In the genomic region with DNA sequence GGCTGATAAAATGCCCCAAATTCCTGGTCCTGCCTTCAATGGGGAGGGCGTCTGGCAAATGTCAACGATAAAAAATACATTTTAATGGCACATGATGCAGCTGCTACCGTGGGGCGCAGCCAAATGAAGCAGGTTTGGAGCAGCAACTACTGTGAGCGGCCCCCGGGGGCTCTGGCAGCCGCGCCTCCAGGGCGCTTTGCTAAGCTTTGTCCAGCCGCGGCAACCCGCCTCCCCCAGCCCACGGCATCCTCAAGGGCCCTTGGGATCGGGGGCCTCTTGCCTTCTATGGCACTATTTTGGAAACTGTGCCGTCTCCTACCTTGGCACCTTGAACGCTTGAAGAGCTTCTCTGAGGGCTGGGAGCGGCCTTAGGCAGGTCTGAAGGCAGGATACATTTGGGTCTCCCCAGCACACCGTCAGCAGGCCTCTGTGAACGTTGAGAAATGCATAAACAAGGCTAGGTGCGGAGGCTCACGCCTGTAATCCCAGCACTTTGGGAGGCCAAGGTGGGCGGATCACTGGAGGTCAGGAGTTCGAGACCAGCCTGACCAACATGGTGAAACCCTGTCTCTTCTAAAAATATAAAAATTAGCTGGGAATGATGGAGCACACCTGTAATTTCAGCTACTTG, we compare ENCODE assay signal across 2 cellular contexts.
TF ChIP-seq lines count a peak whose summit lies in the region.

No MANE protein-coding gene starts in this region.

TF ChIP-seq in GM23338, 12 proteins besides CTCF, POLR2A, EP300 and RAD21 (continued from another document):
- TF ChIP-seq, protein P1, sequence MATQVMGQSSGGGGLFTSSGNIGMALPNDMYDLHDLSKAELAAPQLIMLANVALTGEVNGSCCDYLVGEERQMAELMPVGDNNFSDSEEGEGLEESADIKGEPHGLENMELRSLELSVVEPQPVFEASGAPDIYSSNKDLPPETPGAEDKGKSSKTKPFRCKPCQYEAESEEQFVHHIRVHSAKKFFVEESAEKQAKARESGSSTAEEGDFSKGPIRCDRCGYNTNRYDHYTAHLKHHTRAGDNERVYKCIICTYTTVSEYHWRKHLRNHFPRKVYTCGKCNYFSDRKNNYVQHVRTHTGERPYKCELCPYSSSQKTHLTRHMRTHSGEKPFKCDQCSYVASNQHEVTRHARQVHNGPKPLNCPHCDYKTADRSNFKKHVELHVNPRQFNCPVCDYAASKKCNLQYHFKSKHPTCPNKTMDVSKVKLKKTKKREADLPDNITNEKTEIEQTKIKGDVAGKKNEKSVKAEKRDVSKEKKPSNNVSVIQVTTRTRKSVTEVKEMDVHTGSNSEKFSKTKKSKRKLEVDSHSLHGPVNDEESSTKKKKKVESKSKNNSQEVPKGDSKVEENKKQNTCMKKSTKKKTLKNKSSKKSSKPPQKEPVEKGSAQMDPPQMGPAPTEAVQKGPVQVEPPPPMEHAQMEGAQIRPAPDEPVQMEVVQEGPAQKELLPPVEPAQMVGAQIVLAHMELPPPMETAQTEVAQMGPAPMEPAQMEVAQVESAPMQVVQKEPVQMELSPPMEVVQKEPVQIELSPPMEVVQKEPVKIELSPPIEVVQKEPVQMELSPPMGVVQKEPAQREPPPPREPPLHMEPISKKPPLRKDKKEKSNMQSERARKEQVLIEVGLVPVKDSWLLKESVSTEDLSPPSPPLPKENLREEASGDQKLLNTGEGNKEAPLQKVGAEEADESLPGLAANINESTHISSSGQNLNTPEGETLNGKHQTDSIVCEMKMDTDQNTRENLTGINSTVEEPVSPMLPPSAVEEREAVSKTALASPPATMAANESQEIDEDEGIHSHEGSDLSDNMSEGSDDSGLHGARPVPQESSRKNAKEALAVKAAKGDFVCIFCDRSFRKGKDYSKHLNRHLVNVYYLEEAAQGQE (IDR thresholded peaks at IDR 0.05; ENCODE audit: unreplicated experiment) = no peak
- TF ChIP-seq ZNF462 (CRISPR knock-in tag; IDR thresholded peaks at IDR 0.05) (no peak), POLR2AphosphoS5 (IDR thresholded peaks at IDR 0.05; ENCODE audit: low read depth) (no peak), JUNB (IDR thresholded peaks at IDR 0.05; ENCODE audit: unreplicated experiment) (no peak), STAT1 (IDR thresholded peaks at IDR 0.05; ENCODE audit: unreplicated experiment) (no peak), NANOG (IDR thresholded peaks at IDR 0.05; ENCODE audit: borderline replicate concordance) (no peak)
- TF ChIP-seq, protein P2, sequence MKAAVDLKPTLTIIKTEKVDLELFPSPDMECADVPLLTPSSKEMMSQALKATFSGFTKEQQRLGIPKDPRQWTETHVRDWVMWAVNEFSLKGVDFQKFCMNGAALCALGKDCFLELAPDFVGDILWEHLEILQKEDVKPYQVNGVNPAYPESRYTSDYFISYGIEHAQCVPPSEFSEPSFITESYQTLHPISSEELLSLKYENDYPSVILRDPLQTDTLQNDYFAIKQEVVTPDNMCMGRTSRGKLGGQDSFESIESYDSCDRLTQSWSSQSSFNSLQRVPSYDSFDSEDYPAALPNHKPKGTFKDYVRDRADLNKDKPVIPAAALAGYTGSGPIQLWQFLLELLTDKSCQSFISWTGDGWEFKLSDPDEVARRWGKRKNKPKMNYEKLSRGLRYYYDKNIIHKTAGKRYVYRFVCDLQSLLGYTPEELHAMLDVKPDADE (IDR thresholded peaks at IDR 0.05) = no peak

TF ChIP-seq in SK-N-SH treated with all-trans-retinoic acid at 6 μM for 48 hours, 23 proteins besides CTCF, POLR2A, EP300 and RAD21 (continued from another document):
- TF ChIP-seq PATZ1 (CRISPR knock-in tag; IDR thresholded peaks at IDR 0.05; ENCODE audit: borderline replicate concordance) = peak; percentile 99
- TF ChIP-seq CSDC2 (CRISPR knock-in tag; IDR thresholded peaks at IDR 0.05) = peak; percentile 10; the same call in 1 of the 2 replicates
- TF ChIP-seq ISL1 (CRISPR knock-in tag; IDR thresholded peaks at IDR 0.05) = peak; percentile 78
- no peak for TF ChIP-seq ZNF70 (CRISPR knock-in tag; IDR thresholded peaks at IDR 0.05)
- TF ChIP-seq TCF4 (CRISPR knock-in tag; IDR thresholded peaks at IDR 0.05; ENCODE audit: borderline replicate concordance) = peak; percentile 97
- TF ChIP-seq GLIS3 (CRISPR knock-in tag; IDR thresholded peaks at IDR 0.05) = peak; percentile 31; the same call in 1 of the 2 replicates
